ENCODE assay signal across 9 cellular contexts in genomic region chr1:32871364-32872188, GRCh38. TPM values are rescaled to one million over a fixed set of nuclear protein-coding genes. Genes with fewer than 3 reads are reported as not detected.
A peak's percentile ranks its signal among the peaks of the same experiment; 100 is the strongest.
DNase-seq lines count a peak whose midpoint lies in the region; TF ChIP-seq lines count a peak whose summit lies in the region.
"Had no signal": no experiment of that assay in that cellular context is flagged by ENCODE, and none has a peak within 500 bp of the region (broad histone marks: within the 10 kb centered on the region; RNA-seq: fewer than 3 reads in every experiment).

No MANE protein-coding gene starts in this region.

- H3K9me3 Mint-ChIP-seq in glutamatergic neuron (ENCODE audit: unreplicated experiment) (peaks cover 31% of the 10 kb centered on the region), progenitor cell of endocrine pancreas (ENCODE audit: low read depth) (no peaks in the 10 kb centered on the region)

- POLR2A ChIA-PET in OCI-LY7 (lab: Charles Lee) = interaction anchor here (2.0 kb wide), 1 partner anchor 11 kb away, joined by 4 read pairs; no protein-coding TSS in a partner anchor

- H3K9me2 ChIP-seq in OCI-LY7 (ENCODE audit: insufficient read depth, low read length) = no peaks in the 10 kb centered on the region

- peaks cover 9% of the 10 kb centered on the region for H3K36me3 Mint-ChIP-seq in glutamatergic neuron (ENCODE audit: unreplicated experiment)
- peaks cover 2% of the 10 kb centered on the region for H3K36me3 Mint-ChIP-seq in progenitor cell of endocrine pancreas (ENCODE audit: insufficient read depth)

- H3K4me3 ChIP-seq in OCI-LY7 (ENCODE audit: low read depth, low read length, poor library complexity, severe bottlenecking) = peak overlapping the region; percentile 33

- DNase-seq in ELR (ENCODE audit: low read depth) = peak; percentile 30
- DNase-seq in OCI-LY7 (ENCODE audit: low spot score) = no peak
- no peak for DNase-seq in glutamatergic neuron
- DNase-seq in progenitor cell of endocrine pancreas (ENCODE audit: low spot score, unreplicated experiment) = no peak
- DNase-seq in amniotic stem cell (lab: John Stamatoyannopoulos, UW) = no peak
- no peak for DNase-seq in HCEC 1CT
- no peak for DNase-seq in NCI-H1436 (lab: John Stamatoyannopoulos, UW)
- no peak for DNase-seq in substantia nigra (lab: John Stamatoyannopoulos, UW)

- H3K4me1 Mint-ChIP-seq in glutamatergic neuron (ENCODE audit: low read depth, unreplicated experiment) (peaks cover 34% of the 10 kb centered on the region), progenitor cell of endocrine pancreas (ENCODE audit: low read depth) (peaks cover 12% of the 10 kb centered on the region)

- H2AFZ ChIP-seq in OCI-LY7 (ENCODE audit: low read length) = no peak overlapping the region

- no TSS peak for BruUV-seq in OCI-LY7 (replicated peaks; lab: Mats Ljungman, UMichigan)

- intact Hi-C loops in OCI-LY7 (cut with micrococcal nuclease; ENCODE audit: unreplicated experiment) = loop anchor here (1.0 to 2.0 kb wide), 3 partner anchors 53 to 351 kb away; no protein-coding TSS in a partner anchor

- H3K4me3 Mint-ChIP-seq in glutamatergic neuron (ENCODE audit: unreplicated experiment) = peak overlapping the region; percentile 95
- peak overlapping the region; percentile 72 for H3K4me3 Mint-ChIP-seq in progenitor cell of endocrine pancreas (ENCODE audit: low read depth)

- H4K20me1 ChIP-seq in OCI-LY7 (ENCODE audit: insufficient read depth, low read length) = no peaks in the 10 kb centered on the region

- CTCF ChIA-PET in OCI-LY7 (lab: Charles Lee; ENCODE audit: unreplicated experiment) = interaction anchor here (0.8 kb wide), 1 partner anchor 55 kb away, joined by 3 read pairs; no protein-coding TSS in a partner anchor

- peaks cover 16% of the 10 kb centered on the region for H3K27me3 Mint-ChIP-seq in glutamatergic neuron (ENCODE audit: unreplicated experiment)
- peaks cover 60% of the 10 kb centered on the region for H3K27me3 Mint-ChIP-seq in progenitor cell of endocrine pancreas

- H3K27ac Mint-ChIP-seq in glutamatergic neuron (ENCODE audit: unreplicated experiment) (peak overlapping the region; percentile 98), progenitor cell of endocrine pancreas (no peak overlapping the region)

- H3K27ac ChIP-seq in OCI-LY7 (ENCODE audit: low read depth, low read length, poor library complexity, severe bottlenecking) (no peak overlapping the region), substantia nigra (ENCODE audit: low read depth, low read length, poor library complexity, severe bottlenecking) (no peak overlapping the region)

- TF ChIP-seq CTCF in OCI-LY7 (conservative IDR thresholded peaks at IDR 0.05; ENCODE audit: low read length) (no peak), glutamatergic neuron (IDR thresholded peaks at IDR 0.05; ENCODE audit: partially characterized antibody, unreplicated experiment) (no peak), progenitor cell of endocrine pancreas (IDR thresholded peaks at IDR 0.05; ENCODE audit: unreplicated experiment) (no peak)

- H3K36me3 ChIP-seq in OCI-LY7 (ENCODE audit: insufficient read depth, low read length) = no peaks in the 10 kb centered on the region

- H3K79me2 ChIP-seq in OCI-LY7 (ENCODE audit: insufficient read depth, low read depth, low read length) = no peaks in the 10 kb centered on the region

- peak overlapping the region; percentile 87 for H3K4me2 ChIP-seq in OCI-LY7 (ENCODE audit: low read length)

- peaks cover 40% of the 10 kb centered on the region for H3K4me1 ChIP-seq in OCI-LY7 (ENCODE audit: insufficient read depth, low read length, poor library complexity, severe bottlenecking)

- no peaks in the 10 kb centered on the region for H3K9me3 ChIP-seq in OCI-LY7 (ENCODE audit: low read length)

RNA-seq across cellular contexts. Expression of gene FNDC5, which starts 0.9 kb away (rescaled TPM):
- not detected in 2 replicates for total RNA-seq in OCI-LY7 (2014; rRNA removed; shearing (Covaris generic))
- total RNA-seq in OCI-LY7 (2022) = not detected in 2 replicates
- 743 TPM for total RNA-seq in glutamatergic neuron (ENCODE audit: unreplicated experiment)
- total RNA-seq in progenitor cell of endocrine pancreas = 6.3 and 7.8 TPM in 2 replicates
- total RNA-seq: T-helper 1 cell treated with Interleukin-12 subunit alpha and Interleukin-12 subunit beta and Interleukin-4 antibody, amounts not matched to agents 30 ng/mL and 1 ng/mL, for 36 hours had no signal

RNA-seq across cellular contexts. Expression of gene HPCA, which starts 14.7 kb away (rescaled TPM):
- 3.3 and 4.2 TPM in 2 replicates for total RNA-seq in OCI-LY7 (2014; rRNA removed; shearing (Covaris generic))
- total RNA-seq in OCI-LY7 (2022) = 0.36 and 1.2 TPM in 2 replicates
- total RNA-seq in glutamatergic neuron (ENCODE audit: unreplicated experiment) = 156 TPM
- total RNA-seq in progenitor cell of endocrine pancreas = 0.96 and 1.1 TPM in 2 replicates
- total RNA-seq: T-helper 1 cell treated with Interleukin-12 subunit alpha and Interleukin-12 subunit beta and Interleukin-4 antibody, amounts not matched to agents 30 ng/mL and 1 ng/mL, for 36 hours had no signal

RNA-seq across cellular contexts. Expression of gene TMEM54, which starts 29.6 kb away (rescaled TPM):
- total RNA-seq in OCI-LY7 (2014; rRNA removed; shearing (Covaris generic)) = 2.2 and 3.1 TPM in 2 replicates
- total RNA-seq in OCI-LY7 (2022) = 0.93 and 1.7 TPM in 2 replicates
- 9.9 TPM for total RNA-seq in glutamatergic neuron (ENCODE audit: unreplicated experiment)
- total RNA-seq in progenitor cell of endocrine pancreas = 23.2 and 27.0 TPM in 2 replicates

RNA-seq across cellular contexts. Expression of gene S100PBP, which starts 54.1 kb away (rescaled TPM):
- total RNA-seq in OCI-LY7 (2014; rRNA removed; shearing (Covaris generic)) = 72.1 and 91.8 TPM in 2 replicates
- total RNA-seq in OCI-LY7 (2022) = 135 and 136 TPM in 2 replicates
- 40.1 TPM for total RNA-seq in glutamatergic neuron (ENCODE audit: unreplicated experiment)
- total RNA-seq in progenitor cell of endocrine pancreas = 62.6 and 66.1 TPM in 2 replicates

RNA-seq across cellular contexts. Expression of gene YARS1, which starts 54.4 kb away (rescaled TPM):
- total RNA-seq in OCI-LY7 (2014; rRNA removed; shearing (Covaris generic)) = 276 and 282 TPM in 2 replicates
- total RNA-seq in OCI-LY7 (2022) (321 and 352 TPM in 2 replicates), glutamatergic neuron (ENCODE audit: unreplicated experiment) (197 TPM), progenitor cell of endocrine pancreas (101 and 110 TPM in 2 replicates)

Comparison
In these comparisons a context has a peak if more than half of its experiments do, and no peak if none do; other contexts are left out.
1. RNA of gene FNDC5, which starts 0.9 kb away (total RNA-seq): 743 TPM in glutamatergic neuron (single experiment); 6.3 to 7.8 TPM in progenitor cell of endocrine pancreas and not detected in OCI-LY7; every median in the first group is over 10 times any median in the second.
2. RNA of gene HPCA, which starts 14.7 kb away (total RNA-seq): 156 TPM in glutamatergic neuron (single experiment); 0.36 to 4.2 TPM in OCI-LY7 and 0.96 to 1.1 TPM in progenitor cell of endocrine pancreas; every median in the first group is over 10 times any median in the second.